Comparison of ENCODE assay signal across 12 cellular contexts in the genomic region with DNA sequence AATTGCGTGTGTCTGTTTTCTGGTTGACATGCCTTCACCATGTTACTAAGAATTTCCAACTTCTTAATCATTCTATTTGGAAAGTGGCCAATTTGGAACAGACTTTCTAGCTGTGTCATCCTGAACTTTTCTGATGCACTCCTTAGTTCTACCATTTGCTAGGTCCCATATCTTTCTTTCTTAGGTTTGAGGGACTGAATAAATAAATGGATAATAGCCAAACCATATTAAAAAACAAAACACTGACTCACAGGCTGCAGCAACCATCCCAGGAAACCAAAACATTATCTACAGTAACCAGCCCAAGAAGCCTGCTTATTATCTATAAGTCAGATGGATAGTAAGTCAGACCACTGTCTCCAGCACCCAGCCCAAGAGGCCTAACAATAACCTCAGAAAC. TPM values are rescaled to one million over a fixed set of nuclear protein-coding genes. Genes with fewer than 3 reads are reported as not detected.
A peak's percentile ranks its signal among the peaks of the same experiment; 100 is the strongest.
DNase-seq lines count a peak whose midpoint lies in the region; ATAC-seq and TF ChIP-seq lines count a peak whose summit lies in the region.
"Had no signal": no experiment of that assay in that cellular context is flagged by ENCODE, and none has a peak within 500 bp of the region (broad histone marks: within the 10 kb centered on the region; RNA-seq: fewer than 3 reads in every experiment).

No MANE protein-coding gene starts in this region.

- peaks cover 35% of the 10 kb centered on the region for H3K4me1 ChIP-seq in adipocyte (ENCODE audit: control insufficient read depth, insufficient read depth, low read length)
- H3K4me1 ChIP-seq in gastroesophageal sphincter = peaks cover 0 to 27% (median 5%) of the 10 kb centered on the region in 3 donors
- peaks cover 0 to 59% (median 19%) of the 10 kb centered on the region in 4 donors for H3K4me1 ChIP-seq in tibial artery
- peaks cover 26% of the 10 kb centered on the region for H3K4me1 ChIP-seq in SJCRH30

- H3K4me3 ChIP-seq in adipocyte (ENCODE audit: low read length) = no peak overlapping the region
- no peak overlapping the region for H3K4me3 ChIP-seq in gastroesophageal sphincter
- H3K4me3 ChIP-seq in tibial artery = no peak overlapping the region
- no peak overlapping the region for H3K4me3 ChIP-seq in SJCRH30
- H3K4me3 ChIP-seq: colonic mucosa, left lung had no signal

- H3K9ac ChIP-seq in adipocyte (ENCODE audit: low read length) = no peak overlapping the region

- WGBS in gastroesophageal sphincter (ENCODE audit: low coverage in 1 of 2), 2 donors = 7 to 10% methylated on average over 1 of the region's 1 CpG

- no peak for TF ChIP-seq EP300 in gastroesophageal sphincter (IDR thresholded peaks at IDR 0.05)

- ATAC-seq in gastroesophageal sphincter = peak; percentile 70
- ATAC-seq: left lung had no signal

- no peak for TF ChIP-seq POLR2A in gastroesophageal sphincter (IDR thresholded peaks at IDR 0.05)

- intact Hi-C loops in tibial artery (cut with DNase I; ENCODE audit: low total_unique reads) = no loop called here

- H3K36me3 ChIP-seq in adipocyte (ENCODE audit: control insufficient read depth, insufficient read depth, low read length, severe bottlenecking) (no peaks in the 10 kb centered on the region), gastroesophageal sphincter (no peaks in the 10 kb centered on the region), tibial artery (no peaks in the 10 kb centered on the region), SJCRH30 (no peaks in the 10 kb centered on the region)
- H3K36me3 ChIP-seq: colonic mucosa, left lung had no signal

- H3K27me3 ChIP-seq in adipocyte (replicated peaks; ENCODE audit: control insufficient read depth, insufficient read depth, low read length) (no peaks in the 10 kb centered on the region), gastroesophageal sphincter (no peaks in the 10 kb centered on the region), tibial artery (no peaks in the 10 kb centered on the region), SJCRH30 (no peaks in the 10 kb centered on the region)
- H3K27me3 ChIP-seq: colonic mucosa, left lung had no signal

- TF ChIP-seq CTCF in gastroesophageal sphincter (IDR thresholded peaks at IDR 0.05) = no peak
- TF ChIP-seq CTCF in tibial artery (IDR thresholded peaks at IDR 0.05) = no peak

- DNase-seq in HPDE6-E6E7 (ENCODE audit: extremely low spot score) (peak; percentile 49), adipocyte (ENCODE audit: low read depth) (peak; percentile 92), tibial artery (no peak), SJCRH30 (no peak), globus pallidus (ENCODE audit: low spot score) (no peak), GM19238 (ENCODE audit: insufficient read length, low spot score) (no peak)
- DNase-seq: colonic mucosa; left lung; NCI-H1105; stimulated activated CD4-positive, alpha-beta T cell treated with anti-CD3 and anti-CD28 coated beads, Interleukin-15, amount 100 ng/mL, for 24 hours had no signal

- peak overlapping the region in 3 of 4 donors; percentile 42 to 65 (median 63) for H3K27ac ChIP-seq in gastroesophageal sphincter
- H3K27ac ChIP-seq in tibial artery = peak overlapping the region; percentile 4 to 74
- no peak overlapping the region for H3K27ac ChIP-seq in SJCRH30
- H3K27ac ChIP-seq: colonic mucosa, left lung had no signal

- H3K9me3 ChIP-seq in adipocyte (ENCODE audit: control insufficient read depth, low read length) (no peaks in the 10 kb centered on the region), gastroesophageal sphincter (no peaks in the 10 kb centered on the region), tibial artery (no peaks in the 10 kb centered on the region), SJCRH30 (replicated peaks) (no peaks in the 10 kb centered on the region)
- H3K9me3 ChIP-seq: colonic mucosa, left lung had no signal

RNA-seq across cellular contexts. Expression of gene PLET1, which starts 57.5 kb away (rescaled TPM):
- not detected for total RNA-seq in gastroesophageal sphincter
- total RNA-seq in SJCRH30 (2014; rRNA removed; shearing (Covaris generic)) = not detected in 2 replicates
- total RNA-seq: colonic mucosa, left lung, subcutaneous adipose tissue had no signal

Comparison
In these comparisons a context has a peak if more than half of its experiments do, and no peak if none do; other contexts are left out.
1. DNase-seq: peak in HPDE6-E6E7 (single experiment) and adipocyte (single experiment); none in tibial artery (0 of 2), SJCRH30 (0 of 2), globus pallidus (single experiment) and GM19238 (single experiment).